ENCODE assay signal across 8 cellular contexts in the genomic region with DNA sequence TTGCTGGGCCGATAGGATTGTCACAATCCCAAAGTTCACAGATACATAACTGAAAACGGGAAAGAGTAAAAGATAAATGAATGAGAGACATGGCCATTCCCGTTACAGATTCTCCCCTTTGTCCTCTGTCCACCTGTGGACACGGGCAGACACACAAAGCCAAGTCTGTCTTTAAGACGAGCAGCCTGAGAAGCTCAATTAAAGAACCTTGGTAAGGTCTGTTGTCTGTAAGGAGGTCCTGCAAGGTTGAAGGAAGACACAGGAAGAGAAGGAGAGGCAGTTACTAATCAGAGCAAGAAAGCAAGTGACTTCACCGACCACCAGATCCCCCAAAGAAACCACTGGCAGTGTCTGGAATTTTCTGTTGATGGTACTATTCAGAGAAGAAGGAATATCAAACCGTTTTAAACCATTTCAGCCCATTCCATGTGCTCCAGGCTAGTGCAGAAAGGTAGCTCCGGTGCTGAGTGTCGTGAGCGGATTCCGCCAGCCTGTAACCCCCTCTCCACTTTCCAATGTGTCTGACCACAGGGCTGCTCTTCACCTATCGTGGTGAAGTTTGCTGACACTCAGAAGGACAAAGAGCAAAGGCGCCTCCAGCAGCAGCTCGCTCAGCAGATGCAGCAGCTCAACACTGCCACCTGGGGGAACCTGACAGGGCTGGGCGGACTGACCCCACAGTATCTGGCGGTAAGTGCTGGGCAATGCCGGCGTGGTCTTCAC.
DNase-seq lines count a peak whose midpoint lies in the region; ATAC-seq, FAIRE-seq and TF ChIP-seq lines count a peak whose summit lies in the region.

No MANE protein-coding gene starts in this region.

- TF ChIP-seq POLR2A in Peyer's patch (IDR thresholded peaks at IDR 0.05) = no peak
- no peak for TF ChIP-seq POLR2A in tibial nerve (IDR thresholded peaks at IDR 0.05)

- ATAC-seq in HG03060 (IDR thresholded peaks at IDR 0.05; ENCODE audit: low read depth, unreplicated experiment) (peak; percentile 27), foreskin keratinocyte (peak; percentile 98), pancreas (peak; percentile 90 to 99 (median 97))

- H3K9me3 Mint-ChIP-seq in activated T-helper 2 cell treated with anti-CD3 and anti-CD28 coated beads, Interferon-gamma antibody, Interleukin-2, Interleukin-4, amounts not matched to agents 10 μg/mL and 5 μg/mL and 100 μg/mL, durations not matched to agents 14 hours and 24 hours and 36 hours = no peaks in the 10 kb centered on the region

- H3K4me1 ChIP-seq in Peyer's patch = peaks cover 0 to 6% (median 0%) of the 10 kb centered on the region in 4 donors
- H3K4me1 ChIP-seq in foreskin keratinocyte = no peaks in the 10 kb centered on the region
- H3K4me1 ChIP-seq in pancreas = no peaks in the 10 kb centered on the region
- peaks cover 0 to 60% (median 30%) of the 10 kb centered on the region in 4 donors for H3K4me1 ChIP-seq in tibial nerve

- peak in 1 of 2 donors; percentile 67 for TF ChIP-seq EP300 in tibial nerve (IDR thresholded peaks at IDR 0.05)

- intact Hi-C loops in activated T-helper 2 cell treated with anti-CD3 and anti-CD28 coated beads, Interferon-gamma antibody, Interleukin-2, Interleukin-4, amounts not matched to agents 10 μg/mL and 5 μg/mL and 100 μg/mL, durations not matched to agents 14 hours and 24 hours and 36 hours (cut with micrococcal nuclease) = loop anchor here (1.0 to 5.0 kb wide), 3 partner anchors 31 to 253 kb away; partner anchors contain the start of gene CELF2
- intact Hi-C loops in pancreas (cut with DNase I) = no loop called here

- no peaks in the 10 kb centered on the region for H3K9me3 ChIP-seq in Peyer's patch
- H3K9me3 ChIP-seq in pancreas = no peaks in the 10 kb centered on the region
- H3K9me3 ChIP-seq in tibial nerve = no peaks in the 10 kb centered on the region

- peak; percentile 77 to 87 (median 82) for TF ChIP-seq CTCF in Peyer's patch (IDR thresholded peaks at IDR 0.05)
- peak; percentile 85 for TF ChIP-seq CTCF in foreskin keratinocyte (conservative IDR thresholded peaks at IDR 0.05)
- peak; percentile 78 to 89 (median 82) for TF ChIP-seq CTCF in pancreas (IDR thresholded peaks at IDR 0.05)
- peak; percentile 83 to 94 (median 89) for TF ChIP-seq CTCF in tibial nerve (IDR thresholded peaks at IDR 0.05)

- DNase-seq in NOMO-1 (lab: John Stamatoyannopoulos, UW; ENCODE audit: unreplicated experiment in 2 of 2) = peak; percentile 2 to 5
- no peak for DNase-seq in NOMO-1 treated with dmso at 0.1 percent for 144 hours (lab: John Stamatoyannopoulos, UW; ENCODE audit: unreplicated experiment)
- peak; percentile 78 to 91 (median 81) for DNase-seq in Peyer's patch
- DNase-seq in activated T-helper 2 cell treated with anti-CD3 and anti-CD28 coated beads, Interferon-gamma antibody, Interleukin-2, Interleukin-4, amounts not matched to agents 10 μg/mL and 5 μg/mL and 100 μg/mL, durations not matched to agents 14 hours and 24 hours and 36 hours (ENCODE audit: low spot score) = peak; percentile 45
- peak in 1 of 2 donors; percentile 30 for DNase-seq in foreskin keratinocyte
- peak; percentile 55 to 90 (median 76) for DNase-seq in pancreas
- DNase-seq in tibial nerve (ENCODE audit: low spot score in 2 of 2) = peak; percentile 71 to 74

- no peak for FAIRE-seq in pancreas (lab: Jason Lieb, UNC)

- H3K36me3 ChIP-seq in Peyer's patch (peaks cover 0 to 8% (median 0%) of the 10 kb centered on the region in 3 donors), pancreas (no peaks in the 10 kb centered on the region), tibial nerve (peaks cover 0 to 51% (median 0%) of the 10 kb centered on the region in 3 donors)

- no peaks in the 10 kb centered on the region for H3K27me3 ChIP-seq in Peyer's patch
- no peaks in the 10 kb centered on the region for H3K27me3 ChIP-seq in foreskin keratinocyte
- no peaks in the 10 kb centered on the region for H3K27me3 ChIP-seq in pancreas
- no peaks in the 10 kb centered on the region for H3K27me3 ChIP-seq in tibial nerve

- WGBS in pancreas, 2 donors = 21 to 25% methylated on average over 18 of the region's 18 CpGs
- 37 to 39% methylated on average over 18 of the region's 18 CpGs for WGBS in tibial nerve, 2 donors

- H3K4me3 Mint-ChIP-seq in activated T-helper 2 cell treated with anti-CD3 and anti-CD28 coated beads, Interferon-gamma antibody, Interleukin-2, Interleukin-4, amounts not matched to agents 10 μg/mL and 5 μg/mL and 100 μg/mL, durations not matched to agents 14 hours and 24 hours and 36 hours (ENCODE audit: low read depth) = no peak overlapping the region

- peaks cover 64% of the 10 kb centered on the region for H3K4me1 Mint-ChIP-seq in activated T-helper 2 cell treated with anti-CD3 and anti-CD28 coated beads, Interferon-gamma antibody, Interleukin-2, Interleukin-4, amounts not matched to agents 10 μg/mL and 5 μg/mL and 100 μg/mL, durations not matched to agents 14 hours and 24 hours and 36 hours (ENCODE audit: low read depth)

- H3K36me3 Mint-ChIP-seq in activated T-helper 2 cell treated with anti-CD3 and anti-CD28 coated beads, Interferon-gamma antibody, Interleukin-2, Interleukin-4, amounts not matched to agents 10 μg/mL and 5 μg/mL and 100 μg/mL, durations not matched to agents 14 hours and 24 hours and 36 hours (ENCODE audit: low read depth) = peaks cover 93% of the 10 kb centered on the region

- peak overlapping the region; percentile 73 for H3K27ac Mint-ChIP-seq in activated T-helper 2 cell treated with anti-CD3 and anti-CD28 coated beads, Interferon-gamma antibody, Interleukin-2, Interleukin-4, amounts not matched to agents 10 μg/mL and 5 μg/mL and 100 μg/mL, durations not matched to agents 14 hours and 24 hours and 36 hours

- H3K27me3 Mint-ChIP-seq in activated T-helper 2 cell treated with anti-CD3 and anti-CD28 coated beads, Interferon-gamma antibody, Interleukin-2, Interleukin-4, amounts not matched to agents 10 μg/mL and 5 μg/mL and 100 μg/mL, durations not matched to agents 14 hours and 24 hours and 36 hours (ENCODE audit: low read depth) = no peaks in the 10 kb centered on the region

- H3K4me3 ChIP-seq in Peyer's patch (peak overlapping the region in 1 of 4 donors; percentile 10), pancreas (no peak overlapping the region), tibial nerve (no peak overlapping the region)

- peak overlapping the region in 1 of 4 donors; percentile 15 for H3K27ac ChIP-seq in Peyer's patch
- H3K27ac ChIP-seq in foreskin keratinocyte = no peak overlapping the region
- no peak overlapping the region for H3K27ac ChIP-seq in pancreas
- peak overlapping the region; percentile 40 to 72 (median 52) for H3K27ac ChIP-seq in tibial nerve

Comparison
In these comparisons a context has a peak if more than half of its experiments do, and no peak if none do; other contexts are left out.
1. ATAC-seq: peak in every context shown above with its lines; median percentile 98 in foreskin keratinocyte; 97 in pancreas; 27 in HG03060.
2. H3K27ac ChIP-seq: peak in tibial nerve (4 of 4); none in foreskin keratinocyte (single experiment) and pancreas (0 of 4).
3. Peak in every context shown above with its lines, with median percentiles within 50 percentile points of each other: CTCF ChIP-seq.